2 cellular contexts compared by ENCODE assay signal in genomic region chr13:24180743-24181384, GRCh38.
TF ChIP-seq lines count a peak whose summit lies in the region.

No MANE protein-coding gene starts in this region.

TF ChIP-seq in liver, 16 proteins besides CTCF, POLR2A, EP300 and RAD21:
- TF ChIP-seq HNF4G (IDR thresholded peaks at IDR 0.05), result no peak
- no peak for TF ChIP-seq MAX (IDR thresholded peaks at IDR 0.05)
- no peak for TF ChIP-seq JUND (IDR thresholded peaks at IDR 0.05)
- TF ChIP-seq TAF1 (conservative IDR thresholded peaks at IDR 0.05), result no peak
- TF ChIP-seq NR2F2 (IDR thresholded peaks at IDR 0.05), result no peak
- no peak for TF ChIP-seq GABPA (IDR thresholded peaks at IDR 0.05 in 1 of 2, conservative IDR thresholded peaks at IDR 0.05 in 1 of 2)
- no peak for TF ChIP-seq EGR1 (IDR thresholded peaks at IDR 0.05; ENCODE audit: low read depth in 2 of 2)
- no peak for TF ChIP-seq ZBTB33 (IDR thresholded peaks at IDR 0.05)
- TF ChIP-seq ATF3 (IDR thresholded peaks at IDR 0.05), result no peak
- no peak for TF ChIP-seq SP1 (IDR thresholded peaks at IDR 0.05)
- TF ChIP-seq FOXA1 (IDR thresholded peaks at IDR 0.05), result no peak
- TF ChIP-seq RXRA (IDR thresholded peaks at IDR 0.05), result no peak
- no peak for TF ChIP-seq FOXA2 (IDR thresholded peaks at IDR 0.05)
- TF ChIP-seq REST (IDR thresholded peaks at IDR 0.05), result no peak
- TF ChIP-seq YY1 (IDR thresholded peaks at IDR 0.05), result no peak
- no peak for TF ChIP-seq HNF4A (conservative IDR thresholded peaks at IDR 0.05)

TF ChIP-seq in HepG2, 621 proteins besides CTCF, POLR2A, EP300 and RAD21:
- TF ChIP-seq ZNF747 (CRISPR knock-in tag; IDR thresholded peaks at IDR 0.05; ENCODE audit: borderline replicate concordance), result no peak
- no peak for TF ChIP-seq ZNF782 (CRISPR knock-in tag; IDR thresholded peaks at IDR 0.05; ENCODE audit: borderline replicate concordance)
- TF ChIP-seq ZNF788 (CRISPR knock-in tag; IDR thresholded peaks at IDR 0.05; ENCODE audit: borderline replicate concordance), result no peak
- no peak for TF ChIP-seq ZIK1 (CRISPR knock-in tag; IDR thresholded peaks at IDR 0.05; ENCODE audit: borderline replicate concordance, low read depth)
- TF ChIP-seq MEIS1 (CRISPR knock-in tag; IDR thresholded peaks at IDR 0.05; ENCODE audit: borderline replicate concordance), result no peak
